ENCODE assay signal across 34 cellular contexts in the genomic region with DNA sequence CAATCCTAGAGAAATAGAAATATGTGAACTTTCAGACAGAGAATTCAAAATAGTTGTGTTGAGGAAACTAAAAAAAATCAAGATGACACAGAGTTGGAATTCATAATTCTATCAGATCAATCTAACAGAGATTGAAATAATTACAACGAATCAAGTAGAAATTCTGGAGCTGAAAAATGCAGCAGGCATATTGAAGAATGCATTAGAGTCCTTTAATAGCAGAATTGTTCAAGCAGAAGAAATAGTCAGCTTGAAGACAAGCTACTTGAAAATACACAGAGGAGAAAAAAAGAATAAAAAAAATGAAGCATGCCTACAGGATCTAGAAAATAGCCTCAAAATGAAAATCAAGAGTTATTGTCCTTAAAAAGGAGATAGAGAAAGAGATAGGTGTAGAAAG.
"Had no signal": no experiment of that assay in that cellular context is flagged by ENCODE, and none has a peak within 500 bp of the region (broad histone marks: within the 10 kb centered on the region; RNA-seq: fewer than 3 reads in every experiment).

No MANE protein-coding gene starts in this region.

- H3K36me3 ChIP-seq: MG63 had no signal

- H3K27me3 ChIP-seq: MG63 had no signal

- H3K4me3 ChIP-seq: MG63 had no signal

- DNase-seq: Karpas-422, Kasumi-1, MG63, MM.1S, MV-4-11, NCI-H1048, NCI-H1092, NCI-H1092 treated with DMSO at 0.1 percent for 48 hours, NCI-H1105, NCI-H1105 treated with DMSO at 0.1 percent for 48 hours, NCI-H1417, NCI-H1417 treated with DMSO at 0.1 percent for 48 hours, NCI-H1436, NCI-H1436 treated with DMSO at 0.1 percent for 48 hours, NCI-H146, NCI-H1694, NCI-H1694 treated with DMSO at 0.1 percent for 48 hours, NCI-H187, NCI-H187 treated with DMSO at 0.1 percent for 48 hours, NCI-H1930, NCI-H2029, NCI-H2029 treated with DMSO at 0.1 percent for 48 hours, NCI-H2081, NCI-H2081 treated with DMSO at 0.1 percent for 48 hours, NCI-H2107, NCI-H2171, NCI-H2171 treated with DMSO at 0.1 percent for 48 hours, NCI-H2227 treated with DMSO at 0.1 percent for 48 hours, NCI-H226, NCI-H345, NCI-H446, NCI-H446 treated with DMSO at 0.1 percent for 48 hours, NCI-H510A, NCI-H510A treated with DMSO at 0.1 percent for 48 hours had no signal
